ENCODE assay signal across 25 cellular contexts in genomic region chr10:89079991-89080390, GRCh38.
DNase-seq lines count a peak whose midpoint lies in the region; FAIRE-seq and TF ChIP-seq lines count a peak whose summit lies in the region.
"Had no signal": no experiment of that assay in that cellular context is flagged by ENCODE, and none has a peak within 500 bp of the region (broad histone marks: within the 10 kb centered on the region; RNA-seq: fewer than 3 reads in every experiment).

No MANE protein-coding gene starts in this region.

- H3K4me1 ChIP-seq in endodermal cell (ENCODE audit: control insufficient read depth, insufficient read depth, low read length) (no peaks in the 10 kb centered on the region), osteoblast (ENCODE audit: insufficient read depth, low read length) (peaks cover 8% of the 10 kb centered on the region)
- H3K4me1 ChIP-seq: breast epithelium, colonic mucosa had no signal

- FAIRE-seq in endometrium (lab: Jason Lieb, UNC) (peak; percentile 23), D721Med (lab: Jason Lieb, UNC) (no peak)

- no peaks in the 10 kb centered on the region for H3K79me2 ChIP-seq in osteoblast (ENCODE audit: insufficient read depth, low read length)

- H3K9me3 Mint-ChIP-seq in mesothelial cell of epicardium (no peaks in the 10 kb centered on the region), endodermal cell (no peaks in the 10 kb centered on the region)
- H3K9me3 Mint-ChIP-seq: CD4-positive, CD25-positive, alpha-beta regulatory T cell; memory B cell had no signal

- peaks cover 4% of the 10 kb centered on the region for H3K27me3 Mint-ChIP-seq in mesothelial cell of epicardium (ENCODE audit: low read depth)
- H3K27me3 Mint-ChIP-seq in endodermal cell (ENCODE audit: insufficient read depth) = no peaks in the 10 kb centered on the region
- H3K27me3 Mint-ChIP-seq: memory B cell had no signal

- H4K20me1 ChIP-seq in osteoblast (ENCODE audit: insufficient read depth, low read length) = no peaks in the 10 kb centered on the region

- H3K27ac ChIP-seq in endodermal cell (ENCODE audit: low read depth, low read length) (no peak overlapping the region), osteoblast (ENCODE audit: low read depth, low read length) (no peak overlapping the region)
- H3K27ac ChIP-seq: breast epithelium, colonic mucosa, VCaP had no signal

- H3K4me3 ChIP-seq in endodermal cell (ENCODE audit: low read length) (no peak overlapping the region), osteoblast (ENCODE audit: insufficient read depth, low read length) (no peak overlapping the region)
- H3K4me3 ChIP-seq: adrenal gland, breast epithelium, colonic mucosa, heart left ventricle, smooth muscle cell had no signal

- H3K9ac ChIP-seq in endodermal cell (ENCODE audit: extremely low read depth, low read length, poor library complexity, severe bottlenecking) = no peak overlapping the region

- no peak overlapping the region for H2AFZ ChIP-seq in osteoblast (ENCODE audit: low read length)

- H3K4me2 ChIP-seq in osteoblast (ENCODE audit: insufficient read depth, low read length) = no peak overlapping the region
- H3K4me2 ChIP-seq: smooth muscle cell had no signal

- H3K27ac Mint-ChIP-seq in mesothelial cell of epicardium (peak overlapping the region; percentile 5), endodermal cell (no peak overlapping the region)
- H3K27ac Mint-ChIP-seq: CD4-positive, CD25-positive, alpha-beta regulatory T cell; memory B cell had no signal

- H3K9me3 ChIP-seq in endodermal cell (ENCODE audit: control insufficient read depth, low read length) (no peaks in the 10 kb centered on the region), osteoblast (ENCODE audit: low read depth, low read length) (no peaks in the 10 kb centered on the region)
- H3K9me3 ChIP-seq: adrenal gland, breast epithelium, colonic mucosa, heart left ventricle had no signal

- no peak for TF ChIP-seq CTCF in mesothelial cell of epicardium (IDR thresholded peaks at IDR 0.05; ENCODE audit: unreplicated experiment)
- TF ChIP-seq CTCF in D721Med (IDR thresholded peaks at IDR 0.05; ENCODE audit: insufficient read depth, missing control alignments) = no peak
- TF ChIP-seq CTCF in endodermal cell (conservative IDR thresholded peaks at IDR 0.05) = no peak
- no peak for TF ChIP-seq CTCF in osteoblast (IDR thresholded peaks at IDR 0.05; ENCODE audit: extremely low read depth, low read depth, low read length)

- no peaks in the 10 kb centered on the region for H3K36me3 Mint-ChIP-seq in mesothelial cell of epicardium
- no peaks in the 10 kb centered on the region for H3K36me3 Mint-ChIP-seq in endodermal cell (ENCODE audit: low read depth)

- DNase-seq in ELR (ENCODE audit: low read depth) (peak; percentile 48), LHCN-M2 (ENCODE audit: low read depth) (peak; percentile 56), mesothelial cell of epicardium (ENCODE audit: low spot score in 2 of 2, unreplicated experiment in 2 of 2) (no peak), D721Med (ENCODE audit: insufficient read length, low spot score) (no peak), endodermal cell (no peak), osteoblast (ENCODE audit: insufficient read length, low spot score, missing footprints) (no peak)
- DNase-seq: activated CD4-positive, alpha-beta T cell treated with anti-CD3 and anti-CD28 coated beads for 48 hours; activated naive CD4-positive, alpha-beta T cell treated with Interleukin-2 at 50 U/mL for 16 hours; activated T-cell treated with anti-CD3 and anti-CD28 coated beads, Interleukin-2, amount 50 U/mL, for 48 hours; adrenal gland; colonic mucosa; GF-D8; H7; heart left ventricle; NCI-H187 treated with DMSO at 0.1 percent for 48 hours; NCI-H2227 treated with DMSO at 0.1 percent for 48 hours; NCI-H774; nucleus accumbens; stimulated activated CD4-positive, alpha-beta T cell treated with anti-CD3 and anti-CD28 coated beads, Interleukin-2, amount 100 ng/mL, for 24 hours had no signal

- H3K4me1 Mint-ChIP-seq in mesothelial cell of epicardium (peaks cover 17% of the 10 kb centered on the region), endodermal cell (no peaks in the 10 kb centered on the region)
- H3K4me1 Mint-ChIP-seq: memory B cell had no signal

- no peaks in the 10 kb centered on the region for H3K36me3 ChIP-seq in endodermal cell (ENCODE audit: control insufficient read depth, insufficient read depth, low read length)
- H3K36me3 ChIP-seq in osteoblast (ENCODE audit: insufficient read depth, low read length) = no peaks in the 10 kb centered on the region
- H3K36me3 ChIP-seq: adrenal gland, breast epithelium, colonic mucosa, heart left ventricle had no signal

- no peak overlapping the region for H3K4me3 Mint-ChIP-seq in mesothelial cell of epicardium
- H3K4me3 Mint-ChIP-seq in endodermal cell = no peak overlapping the region
- H3K4me3 Mint-ChIP-seq: CD4-positive, CD25-positive, alpha-beta regulatory T cell; memory B cell had no signal

- H3K27me3 ChIP-seq in endodermal cell (ENCODE audit: control insufficient read depth, insufficient read depth, low read length, poor library complexity, severe bottlenecking) (no peaks in the 10 kb centered on the region), osteoblast (ENCODE audit: insufficient read depth, low read length) (no peaks in the 10 kb centered on the region)
- H3K27me3 ChIP-seq: adrenal gland, breast epithelium, colonic mucosa, heart left ventricle had no signal

- 89 to 92% methylated on average over 1 of the region's 1 CpG for WGBS in endodermal cell (ENCODE audit: insufficient coverage in 1 of 2, insufficient read length in 1 of 2), 2 experiments

Comparison
In these comparisons a context has a peak if more than half of its experiments do, and no peak if none do; other contexts are left out.
1. DNase-seq: peak in ELR (single experiment) and LHCN-M2 (single experiment); none in mesothelial cell of epicardium (0 of 2), D721Med (single experiment), endodermal cell (single experiment) and osteoblast (single experiment).